23 cellular contexts compared by ENCODE assay signal in the genomic region with DNA sequence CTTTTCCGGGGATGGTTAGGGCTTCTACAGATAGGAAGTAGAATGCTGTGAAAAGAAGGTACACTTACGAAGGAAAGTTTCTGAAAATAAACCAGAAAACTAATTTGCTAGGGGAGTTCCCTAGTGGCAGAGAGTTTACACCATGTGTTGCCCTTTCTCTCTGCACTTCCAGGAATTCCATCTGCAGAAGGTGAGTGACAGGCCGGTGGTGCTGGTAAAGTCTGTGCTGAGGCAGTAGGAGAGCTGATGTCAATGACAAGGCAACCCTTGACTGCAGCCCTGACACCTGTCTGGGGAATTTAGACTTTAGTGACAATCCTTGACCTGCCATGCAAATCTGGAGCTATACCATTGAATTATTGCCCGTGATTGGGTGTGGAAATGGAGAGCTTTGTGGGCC.
"Had no signal": no experiment of that assay in that cellular context is flagged by ENCODE, and none has a peak within 500 bp of the region (broad histone marks: within the 10 kb centered on the region; RNA-seq: fewer than 3 reads in every experiment).

No MANE protein-coding gene starts in this region.

- DNase-seq: Kasumi-1, MM.1S, NCI-H1092 treated with DMSO at 0.1 percent for 48 hours, NCI-H187, NCI-H2029, NCI-H2081 treated with DMSO at 0.1 percent for 48 hours, NCI-H2171, NCI-H226, NCI-H446, NCI-H510A, NCI-H524 treated with DMSO at 0.1 percent for 48 hours, NCI-H82, Right ventricle myocardium superior, RPMI8226, SIG-M5, SW 1271, T-cell had no signal

- H3K4me3 Mint-ChIP-seq: IgD-negative memory B cell; T-cell; T-helper 1 cell treated with Interleukin-12 subunit alpha and Interleukin-12 subunit beta and Interleukin-4 antibody, amounts not matched to agents 30 μg/mL and 1 μg/mL, for 36 hours had no signal

- H3K27me3 Mint-ChIP-seq: IgD-negative memory B cell, T-cell had no signal

- H3K9me3 Mint-ChIP-seq: T-cell; T-helper 1 cell treated with Interleukin-12 subunit alpha and Interleukin-12 subunit beta and Interleukin-4 antibody, amounts not matched to agents 30 μg/mL and 1 μg/mL, for 36 hours had no signal

- H3K4me3 ChIP-seq: K562, SJSA1, SK-N-MC had no signal

- H3K27ac ChIP-seq: KMS-11, SJSA1, SK-N-MC had no signal

- H3K4me1 ChIP-seq: SJSA1 had no signal

- H3K4me1 Mint-ChIP-seq: IgD-negative memory B cell, T-cell had no signal

- ATAC-seq: K562, T-cell had no signal

- H3K9me3 ChIP-seq: SJSA1 had no signal

- H3K27me3 ChIP-seq: SJSA1 had no signal

- H3K9ac ChIP-seq: KMS-11 had no signal

- H3K27ac Mint-ChIP-seq: IgD-negative memory B cell; T-cell; T-helper 1 cell treated with Interleukin-12 subunit alpha and Interleukin-12 subunit beta and Interleukin-4 antibody, amounts not matched to agents 30 μg/mL and 1 μg/mL, for 36 hours had no signal

- H3K36me3 ChIP-seq: SJSA1 had no signal

- H3K36me3 Mint-ChIP-seq: IgD-negative memory B cell, T-cell had no signal
